In genomic region chr4:159046683-159047082, GRCh38 we compare ENCODE assay signal across 18 cellular contexts. TPM values are rescaled to one million over a fixed set of nuclear protein-coding genes. Genes with fewer than 3 reads are reported as not detected.
A peak's percentile ranks its signal among the peaks of the same experiment; 100 is the strongest.
DNase-seq lines count a peak whose midpoint lies in the region; ATAC-seq and TF ChIP-seq lines count a peak whose summit lies in the region.
"Had no signal": no experiment of that assay in that cellular context is flagged by ENCODE, and none has a peak within 500 bp of the region (broad histone marks: within the 10 kb centered on the region; RNA-seq: fewer than 3 reads in every experiment).

No MANE protein-coding gene starts in this region.

- no peak overlapping the region for H3K27ac ChIP-seq in right lobe of liver
- H3K27ac ChIP-seq: BLaER1, GM23248 had no signal

- H3K36me3 ChIP-seq in right lobe of liver: no peaks in the 10 kb centered on the region
- H3K36me3 ChIP-seq: BLaER1 had no signal

- WGBS in right lobe of liver (ENCODE audit: insufficient coverage, low coverage, low lambda C conversion rate, missing lambda C conversion rate): 51% methylated on average over 6 of the region's 6 CpGs

- no peak for TF ChIP-seq POLR2A in right lobe of liver (IDR thresholded peaks at IDR 0.05)

- DNase-seq in A172 (ENCODE audit: low spot score) (peak; percentile 19), amniotic epithelial cell (ENCODE audit: low read depth) (peak; percentile 15), right lobe of liver (no peak), DMS 273 treated with DMSO at 0.1 percent for 48 hours (lab: John Stamatoyannopoulos, UW) (no peak)
- DNase-seq in stimulated activated CD8-positive, alpha-beta memory T cell treated with anti-CD3 and anti-CD28 coated beads, Interleukin-4, amount 100 ng/mL, for 48 hours: no peak
- no peak for DNase-seq in stimulated activated CD4-positive, alpha-beta T cell treated with anti-CD3 and anti-CD28 coated beads, Interleukin-1b, Interleukin-23, amount 100 ng/mL, for 48 hours
- DNase-seq: CD8-positive, alpha-beta memory T cell; GM23248; HCEC 1CT; NCI-H1105 treated with DMSO at 0.1 percent for 48 hours; NCI-H1694 treated with DMSO at 0.1 percent for 48 hours; NCI-H2171; NCI-H524; Right ventricle myocardium superior; SK-N-SH had no signal

- no peak for TF ChIP-seq CTCF in right lobe of liver (IDR thresholded peaks at IDR 0.05)

- peaks cover 0 to 5% (median 2%) of the 10 kb centered on the region in 4 donors for H3K4me1 ChIP-seq in right lobe of liver

- no peaks in the 10 kb centered on the region for H3K9me3 ChIP-seq in right lobe of liver
- H3K9me3 ChIP-seq: BLaER1, SK-N-SH had no signal

- no peaks in the 10 kb centered on the region for H3K27me3 ChIP-seq in right lobe of liver
- H3K27me3 ChIP-seq: BLaER1 had no signal

- no peak overlapping the region for H3K4me3 ChIP-seq in right lobe of liver
- H3K4me3 ChIP-seq: BLaER1, GM23248 had no signal

- TF ChIP-seq EP300 in Ishikawa (IDR thresholded peaks at IDR 0.05; ENCODE audit: borderline replicate concordance): no peak

- TF ChIP-seq RAD21 in Ishikawa (IDR thresholded peaks at IDR 0.05; ENCODE audit: low read depth): no peak

- peak; percentile 33 to 67 (median 58) for ATAC-seq in right lobe of liver
- no peak for ATAC-seq in GM21367 (IDR thresholded peaks at IDR 0.05; ENCODE audit: unreplicated experiment)

- intact Hi-C loops in right lobe of liver (cut with DNase I): no loop called here

TF ChIP-seq in Ishikawa, 13 proteins besides CTCF, POLR2A, EP300 and RAD21:
- no peak for TF ChIP-seq CEBPB (IDR thresholded peaks at IDR 0.05)
- 0 out of 2 replicates have a peak, but pooled peaks have one; percentile 26 for TF ChIP-seq NFIC (IDR thresholded peaks at IDR 0.05)

RNA-seq across cellular contexts. Expression of gene RAPGEF2, which starts 56.2 kb away (rescaled TPM):
- 27.0 and 30.0 TPM in 2 replicates for total RNA-seq in A172 (2014; rRNA removed; shearing (Covaris generic))
- 10 to 100 TPM; 22.1 to 32.1 (median 27.2) TPM for total RNA-seq in right lobe of liver

Comparison
In these comparisons a context has a peak if more than half of its experiments do, and no peak if none do; other contexts are left out.
1. DNase-seq: peak in A172 (single experiment) and amniotic epithelial cell (single experiment); none in right lobe of liver (0 of 3), stimulated activated CD8-positive, alpha-beta memory T cell treated with anti-CD3 and anti-CD28 coated beads, Interleukin-4, amount 100 ng/mL, for 48 hours (single experiment), stimulated activated CD4-positive, alpha-beta T cell treated with anti-CD3 and anti-CD28 coated beads, Interleukin-1b, Interleukin-23, amount 100 ng/mL, for 48 hours (single experiment) and DMS 273 treated with DMSO at 0.1 percent for 48 hours (single experiment).